Comparison of ENCODE assay signal across 13 cellular contexts in the genomic region with DNA sequence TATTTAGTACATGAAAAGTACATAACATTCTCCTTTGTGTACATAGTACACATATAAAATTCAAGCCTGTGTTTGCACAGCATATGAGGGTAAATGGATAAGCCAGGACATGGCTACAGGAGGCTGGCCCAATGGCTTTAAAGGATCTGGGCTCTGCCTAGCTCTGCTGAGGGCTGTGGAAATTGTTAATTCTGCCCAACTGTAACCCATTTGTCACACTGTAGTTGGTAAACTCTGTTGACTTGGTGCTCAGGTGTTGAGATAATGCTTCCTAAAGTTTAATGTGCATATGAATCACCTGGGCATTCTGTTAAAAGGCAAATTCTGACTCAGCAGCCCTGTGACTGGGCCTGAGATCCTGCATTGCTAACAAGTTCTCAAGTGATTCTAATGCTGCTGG.
DNase-seq lines count a peak whose midpoint lies in the region; ATAC-seq lines count a peak whose summit lies in the region.
"Had no signal": no experiment of that assay in that cellular context is flagged by ENCODE, and none has a peak within 500 bp of the region (broad histone marks: within the 10 kb centered on the region; RNA-seq: fewer than 3 reads in every experiment).

No MANE protein-coding gene starts in this region.

- DNase-seq in DMS53 (lab: John Stamatoyannopoulos, UW) (peak; percentile 86), NCI-H2081 treated with DMSO at 0.1 percent for 48 hours (lab: John Stamatoyannopoulos, UW) (peak; percentile 20), T47D (ENCODE audit: low read depth in 1 of 2, low spot score in 1 of 2) (peak; percentile 47 to 85), kidney tubule cell (ENCODE audit: low spot score) (peak; percentile 88), germinal center (ENCODE audit: low spot score) (no peak)
- DNase-seq: activated naive CD4-positive, alpha-beta T cell treated with anti-CD3 and anti-CD28 coated beads, Interleukin-2, amount 10 ng/mL, durations not matched to agents 7 days and 5 days; dorsolateral prefrontal cortex; KBM-7; NCI-H1436; NCI-H524 had no signal

- in situ Hi-C loops in T47D (cut with HindIII; ENCODE audit: low pct_unique_long_range_greater_than_20kb, low sequenced_read_pairs) = no loop called here

- ATAC-seq in HG03139 (IDR thresholded peaks at IDR 0.05; ENCODE audit: unreplicated experiment) (no peak), GM19397 (IDR thresholded peaks at IDR 0.05; ENCODE audit: unreplicated experiment) (no peak), GM18909 (IDR thresholded peaks at IDR 0.05; ENCODE audit: poor library complexity, unreplicated experiment) (no peak)
